ENCODE assay signal across 17 cellular contexts in the genomic region with DNA sequence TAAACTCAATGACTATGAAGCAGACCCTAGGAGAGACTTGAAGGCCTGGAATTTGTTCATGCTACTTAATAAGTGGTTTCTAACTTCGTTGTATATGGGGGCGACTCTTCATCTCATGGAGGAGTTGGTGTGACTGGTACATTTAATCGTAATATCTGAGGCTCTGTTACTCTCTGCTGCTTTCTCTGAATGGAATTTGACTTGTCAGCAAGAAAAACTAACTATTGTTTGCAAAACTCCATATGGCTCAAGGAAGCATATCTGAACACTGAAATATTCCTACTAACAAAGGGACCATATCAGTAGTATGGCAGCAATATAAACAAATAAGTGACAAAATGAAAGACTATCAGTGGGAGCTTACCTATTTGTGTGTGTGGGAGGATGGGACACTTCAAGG.
DNase-seq lines count a peak whose midpoint lies in the region; ATAC-seq, FAIRE-seq and TF ChIP-seq lines count a peak whose summit lies in the region.
"Had no signal": no experiment of that assay in that cellular context is flagged by ENCODE, and none has a peak within 500 bp of the region (broad histone marks: within the 10 kb centered on the region; RNA-seq: fewer than 3 reads in every experiment).

No MANE protein-coding gene starts in this region.

- no peak for TF ChIP-seq EP300 in A549 (IDR thresholded peaks at IDR 0.05)

- H3K9ac ChIP-seq in IMR-90 (ENCODE audit: low read depth, low read length): no peak overlapping the region
- H3K9ac ChIP-seq: GM23248 had no signal

- no peak overlapping the region for H3K27ac ChIP-seq in A549
- H3K27ac ChIP-seq in IMR-90 (ENCODE audit: insufficient read depth, low read length): no peak overlapping the region
- H3K27ac ChIP-seq: GM23248 had no signal

- no peaks in the 10 kb centered on the region for H3K36me3 ChIP-seq in IMR-90 (ENCODE audit: control insufficient read depth, insufficient read depth, low read length)

- no peaks in the 10 kb centered on the region for H4K20me1 ChIP-seq in IMR-90 (ENCODE audit: insufficient read depth, low read length)

- TF ChIP-seq RAD21 in A549 (conservative IDR thresholded peaks at IDR 0.05 in 1 of 2, IDR thresholded peaks at IDR 0.05 in 1 of 2) (no peak), IMR-90 (IDR thresholded peaks at IDR 0.05; ENCODE audit: low read length) (no peak)

- H4K8ac ChIP-seq in IMR-90 (ENCODE audit: low read depth in 2 of 2, low read length in 2 of 2): no peak overlapping the region

- H2BK5ac ChIP-seq in IMR-90 (ENCODE audit: low read depth, low read length, poor library complexity, severe bottlenecking): no peak overlapping the region

- H3K79me1 ChIP-seq in IMR-90 (ENCODE audit: low read depth in 1 of 2, low read length in 2 of 2): no peaks in the 10 kb centered on the region

- no peaks in the 10 kb centered on the region for H3K9me3 ChIP-seq in A549
- H3K9me3 ChIP-seq in IMR-90 (ENCODE audit: control insufficient read depth, insufficient read depth, low read length): no peaks in the 10 kb centered on the region

- in situ Hi-C loops in IMR-90 (cut with MboI; ENCODE audit: low sequenced_read_pairs): no loop called here

- no peak overlapping the region for H2BK15ac ChIP-seq in IMR-90 (ENCODE audit: low read depth, low read length)

- H2AK9ac ChIP-seq in IMR-90 (replicated peaks; ENCODE audit: low read depth, low read length, poor library complexity): no peak overlapping the region

- no peak overlapping the region for H2AK5ac ChIP-seq in IMR-90 (ENCODE audit: low read depth, low read length)

- H3K27me3 ChIP-seq in IMR-90 (ENCODE audit: control insufficient read depth, insufficient read depth, low read length): no peaks in the 10 kb centered on the region

- H3K4me2 ChIP-seq in A549 (no peak overlapping the region), IMR-90 (ENCODE audit: low read depth, low read length) (no peak overlapping the region)

- H3K23ac ChIP-seq in IMR-90 (ENCODE audit: low read depth, low read length): no peak overlapping the region

- no peaks in the 10 kb centered on the region for H3K9me1 ChIP-seq in IMR-90 (ENCODE audit: insufficient read depth, low read length)

- no peak overlapping the region for H3K14ac ChIP-seq in IMR-90 (replicated peaks; ENCODE audit: low read depth, low read length)

- H3K4ac ChIP-seq in IMR-90 (ENCODE audit: low read depth, low read length): no peak overlapping the region

- TF ChIP-seq CTCF in A549 (IDR thresholded peaks at IDR 0.05): no peak
- TF ChIP-seq CTCF in IMR-90 (conservative IDR thresholded peaks at IDR 0.05; ENCODE audit: low read depth, low read length): no peak

- intact Hi-C loops in IMR-90 (cut with micrococcal nuclease): no loop called here
- intact Hi-C loops in cardiac septum (cut with DNase I): no loop called here

- no peak overlapping the region for H2AFZ ChIP-seq in IMR-90 (replicated peaks; ENCODE audit: low read length, poor library complexity)
- H2AFZ ChIP-seq: GM23248 had no signal

- TF ChIP-seq POLR2A in A549 (IDR thresholded peaks at IDR 0.05; ENCODE audit: low read length) (no peak), IMR-90 (IDR thresholded peaks at IDR 0.05; ENCODE audit: low read depth, low read length) (no peak)

- no peaks in the 10 kb centered on the region for H3K4me1 ChIP-seq in A549
- no peaks in the 10 kb centered on the region for H3K4me1 ChIP-seq in IMR-90 (ENCODE audit: control insufficient read depth, insufficient read depth, low read length)

- no peak overlapping the region for H4K91ac ChIP-seq in IMR-90 (ENCODE audit: insufficient read depth, low read depth, low read length)

- no TSS peak for BruUV-seq in IMR-90 (replicated peaks; lab: Mats Ljungman, UMichigan)

- POLR2A ChIA-PET in A549 (lab: Yijun Ruan, JAX): no interaction called here
- POLR2A ChIA-PET in IMR-90 (lab: Charles Lee; ENCODE audit: unreplicated experiment): no interaction called here

- 29% methylated on average over 3 of the region's 3 CpGs for WGBS in A549 (ENCODE audit: missing lambda C conversion rate)
- WGBS in IMR-90 (ENCODE audit: extremely low coverage in 2 of 2, insufficient read length in 1 of 2), 2 experiments: 70% methylated on average over 2 of the region's 3 CpGs; no CpG with 5 or more reads in 1 of the 2 experiments

- no peak overlapping the region for H2BK120ac ChIP-seq in IMR-90 (ENCODE audit: low read depth, low read length)

- no peak overlapping the region for H4K5ac ChIP-seq in IMR-90 (ENCODE audit: low read depth, low read length)

- H3K56ac ChIP-seq in IMR-90 (ENCODE audit: extremely low read depth, insufficient read depth, low read length): no peak overlapping the region

- ATAC-seq in A549 (no peak), IMR-90 (ENCODE audit: low read depth) (no peak)
- ATAC-seq: HCT116 had no signal

- H2BK20ac ChIP-seq in IMR-90 (ENCODE audit: low read depth, low read length): no peak overlapping the region

- H3K4me3 ChIP-seq in A549 (no peak overlapping the region), IMR-90 (ENCODE audit: insufficient read depth, low read depth, low read length) (no peak overlapping the region)
- H3K4me3 ChIP-seq: GM23248 had no signal

- CTCF ChIA-PET in A549 (lab: Yijun Ruan, JAX): no interaction called here
- CTCF ChIA-PET in IMR-90 (lab: Yijun Ruan, JAX): no interaction called here

- peak; percentile 43 for FAIRE-seq in A549 (lab: Jason Lieb, UNC)
- FAIRE-seq: G401.6, GM12892 had no signal

- dilution Hi-C loops in IMR-90 (cut with HindIII; ENCODE audit: low sequenced_read_pairs, unreplicated experiment): no loop called here

- no peak for DNase-seq in A549 (ENCODE audit: low read depth in 1 of 2, low spot score in 1 of 2)
- DNase-seq in IMR-90: no peak
- peak; percentile 14 for DNase-seq in cerebellar cortex (ENCODE audit: low spot score)
- no peak for DNase-seq in DMS114 treated with DMSO at 0.1 percent for 48 hours (lab: John Stamatoyannopoulos, UW; ENCODE audit: unreplicated experiment)
- DNase-seq in cardiac septum (ENCODE audit: low spot score): no peak
- no peak for DNase-seq in midbrain (lab: John Stamatoyannopoulos, UW)
- DNase-seq: 8988T; Calu3; CD4-positive, alpha-beta memory T cell; COR-L47; DMS153; DND-41; H9 had no signal

- no peak overlapping the region for H3K18ac ChIP-seq in IMR-90 (ENCODE audit: low read depth, low read length)

TF ChIP-seq in A549, 52 proteins besides CTCF, POLR2A, EP300 and RAD21:
- TF ChIP-seq RNF2 (IDR thresholded peaks at IDR 0.05; ENCODE audit: borderline replicate concordance, low read depth) (no peak), MAFK (IDR thresholded peaks at IDR 0.05; ENCODE audit: partially characterized antibody) (peak; percentile 60)

TF ChIP-seq in IMR-90, 13 proteins besides CTCF, POLR2A, EP300 and RAD21:
- TF ChIP-seq MAFK (IDR thresholded peaks at IDR 0.05; ENCODE audit: low read depth, low read length) (peak; percentile 74; the same call in 1 of the 2 replicates), CEBPB (IDR thresholded peaks at IDR 0.05; ENCODE audit: low read depth, low read length) (no peak), NFE2L2 (IDR thresholded peaks at IDR 0.05; ENCODE audit: low read depth, low read length) (no peak)
- TF ChIP-seq, protein P1, sequence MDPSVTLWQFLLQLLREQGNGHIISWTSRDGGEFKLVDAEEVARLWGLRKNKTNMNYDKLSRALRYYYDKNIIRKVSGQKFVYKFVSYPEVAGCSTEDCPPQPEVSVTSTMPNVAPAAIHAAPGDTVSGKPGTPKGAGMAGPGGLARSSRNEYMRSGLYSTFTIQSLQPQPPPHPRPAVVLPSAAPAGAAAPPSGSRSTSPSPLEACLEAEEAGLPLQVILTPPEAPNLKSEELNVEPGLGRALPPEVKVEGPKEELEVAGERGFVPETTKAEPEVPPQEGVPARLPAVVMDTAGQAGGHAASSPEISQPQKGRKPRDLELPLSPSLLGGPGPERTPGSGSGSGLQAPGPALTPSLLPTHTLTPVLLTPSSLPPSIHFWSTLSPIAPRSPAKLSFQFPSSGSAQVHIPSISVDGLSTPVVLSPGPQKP (IDR thresholded peaks at IDR 0.05; ENCODE audit: borderline replicate concordance, low read depth, low read length): no peak
- TF ChIP-seq, protein P2, sequence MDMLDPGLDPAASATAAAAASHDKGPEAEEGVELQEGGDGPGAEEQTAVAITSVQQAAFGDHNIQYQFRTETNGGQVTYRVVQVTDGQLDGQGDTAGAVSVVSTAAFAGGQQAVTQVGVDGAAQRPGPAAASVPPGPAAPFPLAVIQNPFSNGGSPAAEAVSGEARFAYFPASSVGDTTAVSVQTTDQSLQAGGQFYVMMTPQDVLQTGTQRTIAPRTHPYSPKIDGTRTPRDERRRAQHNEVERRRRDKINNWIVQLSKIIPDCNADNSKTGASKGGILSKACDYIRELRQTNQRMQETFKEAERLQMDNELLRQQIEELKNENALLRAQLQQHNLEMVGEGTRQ (IDR thresholded peaks at IDR 0.05; ENCODE audit: low read depth, low read length): no peak
